ENCODE assay signal across 12 cellular contexts in genomic region chr6:43900560-43901329, GRCh38.
DNase-seq lines count a peak whose midpoint lies in the region; ATAC-seq and TF ChIP-seq lines count a peak whose summit lies in the region.
"Had no signal": no experiment of that assay in that cellular context is flagged by ENCODE, and none has a peak within 500 bp of the region (broad histone marks: within the 10 kb centered on the region; RNA-seq: fewer than 3 reads in every experiment).

No MANE protein-coding gene starts in this region.

- no peaks in the 10 kb centered on the region for H3K36me3 ChIP-seq in parathyroid adenoma (ENCODE audit: control insufficient read depth, insufficient read depth, low read length)

- DNase-seq in DMS53 (lab: John Stamatoyannopoulos, UW) (peak; percentile 71), NCI-H446 treated with DMSO at 0.1 percent for 48 hours (lab: John Stamatoyannopoulos, UW) (peak; percentile 57), fibroblast of mammary gland (ENCODE audit: low read depth) (peak; percentile 55), HEK293T (ENCODE audit: extremely low spot score) (no peak), hepatic stellate cell (ENCODE audit: low spot score) (no peak)
- no peak for DNase-seq in stimulated activated CD8-positive, alpha-beta memory T cell treated with anti-CD3 and anti-CD28 coated beads, Interleukin-4, amount 100 ng/mL, for 48 hours
- DNase-seq: activated B cell treated with CpG ODN at 0.5 μM for 24 hours; activated CD8-positive, alpha-beta memory T cell treated with anti-CD3 and anti-CD28 coated beads, Interleukin-2, amount 50 U/mL, for 48 hours; NCI-H2029; stimulated activated CD4-positive, alpha-beta T cell treated with anti-CD3 and anti-CD28 coated beads, Interleukin-2, amount 100 ng/mL, for 24 hours had no signal

- H3K4me3 Mint-ChIP-seq in stimulated activated memory B cell treated with anti-CD40 and anti-IgM and Interleukin-4, amounts not matched to agents 10 μg/mL and 1 μg/mL and 100 μg/mL, for 72 hours: no peak overlapping the region
- H3K4me3 Mint-ChIP-seq: activated B cell treated with CpG ODN at 0.5 μM for 24 hours had no signal

- H3K4me1 ChIP-seq in parathyroid adenoma: peaks cover 4% of the 10 kb centered on the region

- no peaks in the 10 kb centered on the region for H3K36me3 Mint-ChIP-seq in stimulated activated memory B cell treated with anti-CD40 and anti-IgM and Interleukin-4, amounts not matched to agents 10 μg/mL and 1 μg/mL and 100 μg/mL, for 72 hours

- no peak overlapping the region for H3K4me3 ChIP-seq in fibroblast of mammary gland (ENCODE audit: control insufficient read depth, low read depth, low read length)
- no peak overlapping the region for H3K4me3 ChIP-seq in parathyroid adenoma (ENCODE audit: low read depth, low read length)

- ATAC-seq in stimulated activated memory B cell treated with anti-CD40 and anti-IgM and Interleukin-4, amounts not matched to agents 10 μg/mL and 1 μg/mL and 100 μg/mL, for 72 hours: no peak

- H3K9ac ChIP-seq in parathyroid adenoma: no peak overlapping the region

- no peaks in the 10 kb centered on the region for H3K4me1 Mint-ChIP-seq in stimulated activated memory B cell treated with anti-CD40 and anti-IgM and Interleukin-4, amounts not matched to agents 10 μg/mL and 1 μg/mL and 100 μg/mL, for 72 hours
- H3K4me1 Mint-ChIP-seq: activated B cell treated with CpG ODN at 0.5 μM for 24 hours had no signal

- TF ChIP-seq CTCF in fibroblast of mammary gland (conservative IDR thresholded peaks at IDR 0.05; ENCODE audit: control insufficient read depth, insufficient read depth, low read depth, low read length) (no peak), parathyroid adenoma (IDR thresholded peaks at IDR 0.05) (no peak)

- H3K79me2 ChIP-seq in parathyroid adenoma: no peaks in the 10 kb centered on the region

- H3K27ac Mint-ChIP-seq in stimulated activated memory B cell treated with anti-CD40 and anti-IgM and Interleukin-4, amounts not matched to agents 10 μg/mL and 1 μg/mL and 100 μg/mL, for 72 hours: no peak overlapping the region
- H3K27ac Mint-ChIP-seq: activated B cell treated with CpG ODN at 0.5 μM for 24 hours had no signal

- peak overlapping the region; percentile 20 for H3K4me2 ChIP-seq in parathyroid adenoma (ENCODE audit: low read length)

- no peaks in the 10 kb centered on the region for H3K9me3 ChIP-seq in parathyroid adenoma (ENCODE audit: control insufficient read depth, low read length)

- no peak overlapping the region for H2AFZ ChIP-seq in parathyroid adenoma

- CTCF ChIA-PET in HEK293T (lab: Yijun Ruan, JAX): interaction anchor here (0.5 to 1.0 kb wide), 3 partner anchors 25 to 63 kb away, joined by 3 to 4 read pairs (median 3); no protein-coding TSS in a partner anchor

- POLR2A ChIA-PET in HEK293T (lab: Yijun Ruan, JAX): interaction anchor here (1.1 to 1.6 kb wide), 3 partner anchors 10 to 26 kb away, joined by 5 to 6 read pairs (median 5); no protein-coding TSS in a partner anchor

- no peaks in the 10 kb centered on the region for H3K9me3 Mint-ChIP-seq in stimulated activated memory B cell treated with anti-CD40 and anti-IgM and Interleukin-4, amounts not matched to agents 10 μg/mL and 1 μg/mL and 100 μg/mL, for 72 hours

- no peak overlapping the region for H3K27ac ChIP-seq in parathyroid adenoma

- no peaks in the 10 kb centered on the region for H3K27me3 ChIP-seq in parathyroid adenoma (ENCODE audit: control insufficient read depth, insufficient read depth, low read length)

- H3K27me3 Mint-ChIP-seq in stimulated activated memory B cell treated with anti-CD40 and anti-IgM and Interleukin-4, amounts not matched to agents 10 μg/mL and 1 μg/mL and 100 μg/mL, for 72 hours: peaks cover 24% of the 10 kb centered on the region

TF ChIP-seq in HEK293T, 16 proteins besides CTCF, POLR2A, EP300 and RAD21:
- TF ChIP-seq FOXK2 (IDR thresholded peaks at IDR 0.05) (no peak), ARNT (IDR thresholded peaks at IDR 0.05) (no peak), L3MBTL2 (conservative IDR thresholded peaks at IDR 0.05) (no peak), BHLHE40 (IDR thresholded peaks at IDR 0.05; ENCODE audit: borderline replicate concordance) (no peak), SP1 (IDR thresholded peaks at IDR 0.05) (no peak), NFRKB (IDR thresholded peaks at IDR 0.05) (no peak), ZNF384 (IDR thresholded peaks at IDR 0.05) (no peak), LEF1 (IDR thresholded peaks at IDR 0.05; ENCODE audit: borderline replicate concordance) (no peak), FOXA1 (IDR thresholded peaks at IDR 0.05) (no peak), CTBP1 (IDR thresholded peaks at IDR 0.05; ENCODE audit: borderline replicate concordance) (no peak), TARDBP (IDR thresholded peaks at IDR 0.05) (no peak), FOXM1 (IDR thresholded peaks at IDR 0.05; ENCODE audit: borderline replicate concordance) (no peak), ELF4 (IDR thresholded peaks at IDR 0.05) (no peak), PKNOX1 (IDR thresholded peaks at IDR 0.05) (no peak), HDGF (IDR thresholded peaks at IDR 0.05; ENCODE audit: borderline replicate concordance) (no peak), SUZ12 (IDR thresholded peaks at IDR 0.05) (no peak)
TF ChIP-seq in HEK293T: peak in this region for 0.

Comparison
In these comparisons a context has a peak if more than half of its experiments do, and no peak if none do; other contexts are left out.
1. DNase-seq: peak in DMS53 (single experiment), NCI-H446 treated with DMSO at 0.1 percent for 48 hours (single experiment) and fibroblast of mammary gland (single experiment); none in HEK293T (single experiment), hepatic stellate cell (single experiment) and stimulated activated CD8-positive, alpha-beta memory T cell treated with anti-CD3 and anti-CD28 coated beads, Interleukin-4, amount 100 ng/mL, for 48 hours (single experiment).